In genomic region chr12:123387508-123388217, GRCh38 we compare ENCODE assay signal across 8 cellular contexts. TPM values are rescaled to one million over a fixed set of nuclear protein-coding genes. Genes with fewer than 3 reads are reported as not detected.
DNase-seq lines count a peak whose midpoint lies in the region; FAIRE-seq and TF ChIP-seq lines count a peak whose summit lies in the region.

No MANE protein-coding gene starts in this region.

- TF ChIP-seq CTCF in CD14-positive monocyte (IDR thresholded peaks at IDR 0.05) (no peak), coronary artery (IDR thresholded peaks at IDR 0.05) (no peak), neural crest cell (conservative IDR thresholded peaks at IDR 0.05) (no peak)

- H3K4me3 Mint-ChIP-seq in CD14-positive monocyte: peak overlapping the region; percentile 89 to 90
- peak overlapping the region; percentile 97 for H3K4me3 Mint-ChIP-seq in neural crest cell

- peaks cover 52% of the 10 kb centered on the region for H3K4me1 Mint-ChIP-seq in CD14-positive monocyte
- peaks cover 46% of the 10 kb centered on the region for H3K4me1 Mint-ChIP-seq in neural crest cell

- H3K27me3 Mint-ChIP-seq in CD14-positive monocyte (ENCODE audit: low read depth in 3 of 3) (peaks cover 0 to 6% (median 0%) of the 10 kb centered on the region in 3 donors), neural crest cell (ENCODE audit: low read depth) (no peaks in the 10 kb centered on the region)

- peak overlapping the region; percentile 78 to 95 for H3K27ac ChIP-seq in coronary artery

- intact Hi-C loops in CD14-positive monocyte (cut with micrococcal nuclease): loop anchor here (5.0 kb wide), 1 partner anchor 45 kb away; no protein-coding TSS in a partner anchor

- peak overlapping the region; percentile 82 for H3K4me3 ChIP-seq in coronary artery

- DNase-seq in CD14-positive monocyte (ENCODE audit: low spot score) (no peak), NCI-H82 treated with DMSO at 0.1 percent for 48 hours (lab: John Stamatoyannopoulos, UW; ENCODE audit: unreplicated experiment) (peak; percentile 46), coronary artery (ENCODE audit: low spot score) (no peak), neural crest cell (ENCODE audit: low read depth, low spot score) (no peak), A172 (ENCODE audit: low spot score) (no peak), NCI-H2107 (lab: John Stamatoyannopoulos, UW) (no peak), GM12891 (ENCODE audit: insufficient read length, low spot score) (no peak), occipital lobe (lab: John Stamatoyannopoulos, UW) (no peak)

- FAIRE-seq in GM12891 (lab: Jason Lieb, UNC): no peak

- H3K27ac Mint-ChIP-seq in CD14-positive monocyte (peak overlapping the region; percentile 88 to 93 (median 91)), neural crest cell (ENCODE audit: unreplicated experiment) (peak overlapping the region; percentile 91)

- peaks cover 7 to 10% of the 10 kb centered on the region in 2 donors for H3K36me3 Mint-ChIP-seq in CD14-positive monocyte
- peaks cover 1% of the 10 kb centered on the region for H3K36me3 Mint-ChIP-seq in neural crest cell (ENCODE audit: low read depth)

- TF ChIP-seq POLR2A in GM12891 (IDR thresholded peaks at IDR 0.05; ENCODE audit: low read depth, low read length): no peak

- H3K9me3 Mint-ChIP-seq in CD14-positive monocyte: no peaks in the 10 kb centered on the region
- no peaks in the 10 kb centered on the region for H3K9me3 Mint-ChIP-seq in neural crest cell

TF ChIP-seq in GM12891, 5 proteins besides CTCF, POLR2A, EP300 and RAD21:
- TF ChIP-seq POLR2AphosphoS5 (IDR thresholded peaks at IDR 0.05; ENCODE audit: low read depth, low read length): no peak

RNA-seq across cellular contexts. Expression of gene KMT5A, which starts 3.7 kb away (rescaled TPM):
- 1 to 10 TPM in 1 of 2 donors, under 1 TPM in 1; 0.81 to 2.6 TPM for polyA plus RNA-seq in CD14-positive monocyte
- total RNA-seq in neural crest cell: 55.1 and 57.5 TPM in 2 replicates
- 62.4 and 63.7 TPM in 2 replicates for total RNA-seq in A172 (2014; rRNA removed; shearing (Covaris generic))
- polyA plus RNA-seq in GM12891 (2012; ENCODE audit: low read depth, missing spikeins): 26.4 TPM
- total RNA-seq in occipital lobe: 31.5 TPM

RNA-seq across cellular contexts. Expression of gene SBNO1, which starts 23.0 kb away (rescaled TPM):
- polyA plus RNA-seq in CD14-positive monocyte: 10 to 100 TPM; 11.4 to 16.9 TPM
- total RNA-seq in neural crest cell (43.2 and 44.8 TPM in 2 replicates), occipital lobe (48.4 TPM)
- total RNA-seq in A172 (2014; rRNA removed; shearing (Covaris generic)): 26.8 and 39.2 TPM in 2 replicates
- polyA plus RNA-seq in GM12891 (2012; ENCODE audit: low read depth, missing spikeins): 13.5 TPM

RNA-seq across cellular contexts. Expression of gene RILPL2, which starts 48.8 kb away (rescaled TPM):
- polyA plus RNA-seq in CD14-positive monocyte: 10 to 100 TPM; 21.0 to 25.1 TPM
- total RNA-seq in neural crest cell (1.6 and 1.9 TPM in 2 replicates), occipital lobe (0.78 TPM)
- 3.6 and 3.9 TPM in 2 replicates for total RNA-seq in A172 (2014; rRNA removed; shearing (Covaris generic))
- polyA plus RNA-seq in GM12891 (2012; ENCODE audit: low read depth, missing spikeins): 14.4 TPM
